Comparison of ENCODE assay signal across 12 cellular contexts in the genomic region with DNA sequence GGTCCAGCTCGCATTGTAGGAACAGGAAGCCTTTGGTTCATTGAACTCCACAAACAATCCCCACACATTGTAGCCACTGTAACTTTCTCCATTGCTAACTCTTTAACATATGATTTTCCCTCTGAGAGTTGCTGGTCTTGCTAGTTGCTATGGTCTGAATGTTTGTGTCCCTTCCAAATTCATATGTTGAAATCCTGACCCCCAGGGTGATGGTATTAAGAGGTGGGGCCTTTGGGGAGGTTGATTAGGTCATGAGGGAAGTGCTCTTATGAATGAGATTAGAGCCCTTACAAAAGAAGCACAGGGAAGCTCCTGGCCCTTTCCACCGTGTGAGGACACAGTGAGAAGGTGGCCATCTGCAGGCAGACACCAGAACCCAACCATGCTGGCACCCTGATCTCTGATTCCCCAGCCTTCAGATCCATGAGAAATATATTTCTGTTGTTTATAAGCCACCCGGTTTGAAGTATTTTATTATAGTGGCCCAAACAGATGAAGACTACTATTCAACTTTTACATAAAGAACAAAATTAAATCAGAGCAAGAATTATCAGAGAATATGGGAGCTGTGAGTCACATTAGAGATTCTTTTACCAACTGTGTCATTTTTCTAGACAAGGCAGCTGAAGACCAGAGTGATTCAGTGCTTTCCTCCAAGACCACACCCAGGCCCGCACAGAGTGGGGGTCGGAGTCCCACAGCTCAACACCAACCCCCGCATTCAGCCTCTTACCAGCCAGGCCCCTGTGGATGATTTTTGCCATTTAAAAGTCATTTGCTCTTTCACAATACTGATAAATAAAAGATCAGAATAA.
DNase-seq lines count a peak whose midpoint lies in the region; ATAC-seq, FAIRE-seq and TF ChIP-seq lines count a peak whose summit lies in the region.
"Had no signal": no experiment of that assay in that cellular context is flagged by ENCODE, and none has a peak within 500 bp of the region (broad histone marks: within the 10 kb centered on the region; RNA-seq: fewer than 3 reads in every experiment).

No MANE protein-coding gene starts in this region.

- H3K36me3 Mint-ChIP-seq in astrocyte (ENCODE audit: low read depth, unreplicated experiment), result no peaks in the 10 kb centered on the region
- no peaks in the 10 kb centered on the region for H3K36me3 Mint-ChIP-seq in activated T-cell treated with anti-CD3 and anti-CD28 coated beads, Interleukin-2, amount 50 U/mL, for 4 hours (ENCODE audit: insufficient read depth)

- no peaks in the 10 kb centered on the region for H3K27me3 ChIP-seq in astrocyte (ENCODE audit: insufficient read depth, low read length)
- H3K27me3 ChIP-seq in right atrium auricular region, result no peaks in the 10 kb centered on the region
- no peaks in the 10 kb centered on the region for H3K27me3 ChIP-seq in smooth muscle cell (ENCODE audit: low read depth)

- H3K4me3 ChIP-seq in astrocyte (ENCODE audit: insufficient read depth, low read depth, low read length), result no peak overlapping the region
- no peak overlapping the region for H3K4me3 ChIP-seq in right atrium auricular region
- H3K4me3 ChIP-seq in smooth muscle cell, result no peak overlapping the region

- peak overlapping the region; percentile 64 for H3K27ac Mint-ChIP-seq in astrocyte (ENCODE audit: unreplicated experiment)

- H3K27ac ChIP-seq in astrocyte (ENCODE audit: low read depth, low read length) (peak overlapping the region; percentile 31), right atrium auricular region (peak overlapping the region in 1 of 2 donors; percentile 23), smooth muscle cell (ENCODE audit: low read depth) (peak overlapping the region; percentile 41)
- H3K27ac ChIP-seq: 22Rv1 had no signal

- H4K20me1 ChIP-seq in astrocyte (ENCODE audit: insufficient read depth, low read length) (no peaks in the 10 kb centered on the region), smooth muscle cell (ENCODE audit: low read depth) (no peaks in the 10 kb centered on the region)

- H3K4me1 ChIP-seq in astrocyte (ENCODE audit: insufficient read depth, low read length) (peaks cover 9% of the 10 kb centered on the region), right atrium auricular region (peaks cover 0 to 16% of the 10 kb centered on the region in 2 donors), smooth muscle cell (ENCODE audit: low read depth) (peaks cover 16% of the 10 kb centered on the region)

- peaks cover 8% of the 10 kb centered on the region for H3K4me1 Mint-ChIP-seq in astrocyte (ENCODE audit: low read depth, unreplicated experiment)
- no peaks in the 10 kb centered on the region for H3K4me1 Mint-ChIP-seq in activated T-cell treated with anti-CD3 and anti-CD28 coated beads, Interleukin-2, amount 50 U/mL, for 4 hours (ENCODE audit: low read depth)

- H3K36me3 ChIP-seq in astrocyte (ENCODE audit: insufficient read depth, low read length) (no peaks in the 10 kb centered on the region), right atrium auricular region (no peaks in the 10 kb centered on the region), smooth muscle cell (ENCODE audit: low read depth) (no peaks in the 10 kb centered on the region)

- TF ChIP-seq CTCF in astrocyte (IDR thresholded peaks at IDR 0.05; ENCODE audit: insufficient read depth, low read depth, low read length) (no peak), right atrium auricular region (IDR thresholded peaks at IDR 0.05) (peak in 1 of 2 donors; percentile 57), smooth muscle cell (IDR thresholded peaks at IDR 0.05; ENCODE audit: borderline replicate concordance, insufficient read depth, poor library complexity, severe bottlenecking) (no peak)

- H3K79me2 ChIP-seq in astrocyte (ENCODE audit: insufficient read depth, low read length) (no peaks in the 10 kb centered on the region), smooth muscle cell (ENCODE audit: low read depth) (no peaks in the 10 kb centered on the region)

- H3F3A ChIP-seq in smooth muscle cell (ENCODE audit: low read depth), result no peaks in the 10 kb centered on the region

- no peaks in the 10 kb centered on the region for H3K27me3 Mint-ChIP-seq in astrocyte (ENCODE audit: low read depth, unreplicated experiment)
- H3K27me3 Mint-ChIP-seq in activated T-cell treated with anti-CD3 and anti-CD28 coated beads, Interleukin-2, amount 50 U/mL, for 4 hours (ENCODE audit: low read depth), result peaks cover 1% of the 10 kb centered on the region

- H3K9ac ChIP-seq in astrocyte (ENCODE audit: low read length), result no peak overlapping the region
- no peak overlapping the region for H3K9ac ChIP-seq in smooth muscle cell (ENCODE audit: low read depth)

- H3K4me2 ChIP-seq in astrocyte (ENCODE audit: low read length) (peak overlapping the region; percentile 51), smooth muscle cell (peak overlapping the region; percentile 32)

- H3K4me3 Mint-ChIP-seq in astrocyte (ENCODE audit: unreplicated experiment), result no peak overlapping the region
- no peak overlapping the region for H3K4me3 Mint-ChIP-seq in activated T-cell treated with anti-CD3 and anti-CD28 coated beads, Interleukin-2, amount 50 U/mL, for 4 hours

- WGBS in smooth muscle cell (ENCODE audit: low lambda C conversion rate), result 57% methylated on average over 6 of the region's 6 CpGs

- H3K9me3 Mint-ChIP-seq in astrocyte (ENCODE audit: unreplicated experiment), result no peaks in the 10 kb centered on the region
- no peaks in the 10 kb centered on the region for H3K9me3 Mint-ChIP-seq in activated T-cell treated with anti-CD3 and anti-CD28 coated beads, Interleukin-2, amount 50 U/mL, for 4 hours

- H3K9me3 ChIP-seq in astrocyte (ENCODE audit: insufficient read depth, low read depth, low read length), result no peaks in the 10 kb centered on the region
- no peaks in the 10 kb centered on the region for H3K9me3 ChIP-seq in right atrium auricular region
- H3K9me3 ChIP-seq in smooth muscle cell (replicated peaks; ENCODE audit: low read depth), result no peaks in the 10 kb centered on the region

- DNase-seq in DMS153 (lab: John Stamatoyannopoulos, UW) (peak; percentile 9), DMS153 treated with DMSO at 0.1 percent for 48 hours (lab: John Stamatoyannopoulos, UW; ENCODE audit: unreplicated experiment) (no peak), astrocyte (ENCODE audit: low read depth) (peak; percentile 57), right atrium auricular region (ENCODE audit: low spot score) (peak; percentile 59), smooth muscle cell (lab: John Stamatoyannopoulos, UW; ENCODE audit: unreplicated experiment) (no peak), NCI-H1105 (lab: John Stamatoyannopoulos, UW) (no peak)
- DNase-seq in effector CD8-positive, alpha-beta T cell (lab: John Stamatoyannopoulos, UW), result no peak
- no peak for DNase-seq in activated T-cell treated with anti-CD3 and anti-CD28 coated beads, Interleukin-2, amount 50 U/mL, for 4 hours
- DNase-seq: activated CD8-positive, alpha-beta memory T cell treated with anti-CD3 and anti-CD28 coated beads, Interleukin-2, amount 50 U/mL, for 48 hours; Karpas-422; posterior cingulate gyrus had no signal

- H2AFZ ChIP-seq in astrocyte (ENCODE audit: low read depth, low read length), result peak overlapping the region; percentile 50
- peak overlapping the region; percentile 16 for H2AFZ ChIP-seq in smooth muscle cell (ENCODE audit: low read depth)

- no peak for ATAC-seq in activated T-cell treated with anti-CD3 and anti-CD28 coated beads, Interleukin-2, amount 50 U/mL, for 4 hours

- FAIRE-seq in astrocyte (lab: Jason Lieb, UNC), result no peak

Comparison
In these comparisons a context has a peak if more than half of its experiments do, and no peak if none do; other contexts are left out.
1. DNase-seq: peak in DMS153 (single experiment), astrocyte (single experiment) and right atrium auricular region (single experiment); none in DMS153 treated with DMSO at 0.1 percent for 48 hours (single experiment), smooth muscle cell (single experiment), NCI-H1105 (single experiment), effector CD8-positive, alpha-beta T cell (single experiment) and activated T-cell treated with anti-CD3 and anti-CD28 coated beads, Interleukin-2, amount 50 U/mL, for 4 hours (single experiment).